ENCODE assay signal across 8 cellular contexts in genomic region chr2:86563650-86564061, GRCh38. TPM values are rescaled to one million over a fixed set of nuclear protein-coding genes. Genes with fewer than 3 reads are reported as not detected.
DNase-seq lines count a peak whose midpoint lies in the region; ATAC-seq and TF ChIP-seq lines count a peak whose summit lies in the region.

No MANE protein-coding gene starts in this region.

- H3K36me3 Mint-ChIP-seq in stimulated activated naive CD8-positive, alpha-beta T cell treated with anti-CD3 and anti-CD28 coated beads, Interleukin-15, Interleukin-2, amounts not matched to agents 100 ng/mL and 50 ng/mL, for 24 hours (ENCODE audit: low read depth), result peaks cover 8% of the 10 kb centered on the region

- no peaks in the 10 kb centered on the region for H3K36me3 ChIP-seq in brain microvascular endothelial cell (replicated peaks)
- H3K36me3 ChIP-seq in aorta (ENCODE audit: control insufficient read depth in 1 of 2, insufficient read depth in 2 of 2, low read length in 1 of 2), result peaks cover 1 to 2% of the 10 kb centered on the region in 2 donors

- H3K27ac Mint-ChIP-seq in stimulated activated naive CD8-positive, alpha-beta T cell treated with anti-CD3 and anti-CD28 coated beads, Interleukin-15, Interleukin-2, amounts not matched to agents 100 ng/mL and 50 ng/mL, for 24 hours, result peak overlapping the region; percentile 97

- H3K27me3 Mint-ChIP-seq in stimulated activated naive CD8-positive, alpha-beta T cell treated with anti-CD3 and anti-CD28 coated beads, Interleukin-15, Interleukin-2, amounts not matched to agents 100 ng/mL and 50 ng/mL, for 24 hours, result peaks cover 4% of the 10 kb centered on the region

- no peaks in the 10 kb centered on the region for H3K9me3 Mint-ChIP-seq in stimulated activated naive CD8-positive, alpha-beta T cell treated with anti-CD3 and anti-CD28 coated beads, Interleukin-15, Interleukin-2, amounts not matched to agents 100 ng/mL and 50 ng/mL, for 24 hours

- DNase-seq in stimulated activated naive CD8-positive, alpha-beta T cell treated with anti-CD3 and anti-CD28 coated beads, Interleukin-15, Interleukin-2, amounts not matched to agents 100 U/mL and 50 U/mL, for 24 hours, result no peak
- no peak for DNase-seq in brain microvascular endothelial cell
- DNase-seq in aorta, result no peak
- DNase-seq in NCI-H2029 treated with DMSO at 0.1 percent for 48 hours (lab: John Stamatoyannopoulos, UW), result no peak
- DNase-seq in NOMO-1 (lab: John Stamatoyannopoulos, UW; ENCODE audit: unreplicated experiment in 2 of 2), result no peak
- no peak for DNase-seq in glomerular visceral epithelial cell (ENCODE audit: extremely low spot score)

- H3K4me1 ChIP-seq in mononuclear cell (ENCODE audit: insufficient read depth, low read length) (peaks cover 32% of the 10 kb centered on the region), aorta (ENCODE audit: control insufficient read depth in 1 of 2, insufficient read depth in 2 of 2, low read length in 2 of 2) (peaks cover 0 to 6% of the 10 kb centered on the region in 2 donors)

- peak overlapping the region; percentile 94 for H3K4me3 Mint-ChIP-seq in stimulated activated naive CD8-positive, alpha-beta T cell treated with anti-CD3 and anti-CD28 coated beads, Interleukin-15, Interleukin-2, amounts not matched to agents 100 ng/mL and 50 ng/mL, for 24 hours

- in situ Hi-C loops in brain microvascular endothelial cell (cut with HindIII; ENCODE audit: low pct_ligation_motif_present, low sequenced_read_pairs), result no loop called here

- intact Hi-C loops in aorta (cut with DNase I), result loop anchor here in 1 of 2 donors (1.0 to 10.0 kb wide), 3 partner anchors 60 to 339 kb away; partner anchors contain the start of genes KDM3A and RNF103

- 70 to 71% methylated on average over 13 of the region's 13 CpGs for WGBS in aorta, 2 donors

- peak overlapping the region; percentile 74 for H3K4me3 ChIP-seq in brain microvascular endothelial cell (ENCODE audit: low read depth, low read length)
- H3K4me3 ChIP-seq in mononuclear cell (ENCODE audit: low read length), result peak overlapping the region; percentile 95
- no peak overlapping the region for H3K4me3 ChIP-seq in aorta (ENCODE audit: low read length in 2 of 2)

- H3K4me1 Mint-ChIP-seq in stimulated activated naive CD8-positive, alpha-beta T cell treated with anti-CD3 and anti-CD28 coated beads, Interleukin-15, Interleukin-2, amounts not matched to agents 100 ng/mL and 50 ng/mL, for 24 hours (ENCODE audit: low read depth), result peaks cover 32% of the 10 kb centered on the region

- H3K9me3 ChIP-seq in mononuclear cell (ENCODE audit: low read depth, low read length) (no peaks in the 10 kb centered on the region), aorta (ENCODE audit: control insufficient read depth, low read length) (no peaks in the 10 kb centered on the region)

- H3K27ac ChIP-seq in brain microvascular endothelial cell (peak overlapping the region; percentile 98), aorta (ENCODE audit: low read depth in 1 of 2, low read length in 2 of 2) (peak overlapping the region in 1 of 2 donors; percentile 25)

- ATAC-seq in stimulated activated naive CD8-positive, alpha-beta T cell treated with anti-CD3 and anti-CD28 coated beads, Interleukin-15, Interleukin-2, amounts not matched to agents 100 U/mL and 50 U/mL, for 24 hours, result no peak
- peak; percentile 4 for ATAC-seq in aorta (ENCODE audit: low FRiP score)

- H3K27me3 ChIP-seq in brain microvascular endothelial cell (replicated peaks) (no peaks in the 10 kb centered on the region), mononuclear cell (ENCODE audit: insufficient read depth, low read length) (no peaks in the 10 kb centered on the region), aorta (ENCODE audit: control insufficient read depth in 1 of 2, insufficient read depth in 2 of 2, low read length in 1 of 2) (no peaks in the 10 kb centered on the region)

- TF ChIP-seq CTCF in brain microvascular endothelial cell (IDR thresholded peaks at IDR 0.05; ENCODE audit: low read depth, low read length, missing control alignments), result no peak

RNA-seq across cellular contexts. Expression of gene CHMP3, which starts 0.4 kb away (rescaled TPM):
- total RNA-seq in mononuclear cell, result 57.7 TPM
- total RNA-seq in aorta, result 100 to 1,000 TPM; 137 to 154 TPM
- 100 to 1,000 TPM in 1 of 2 donors, 10 to 100 TPM in 1; 92.7 to 202 TPM for polyA plus RNA-seq in aorta

Comparison
In these comparisons a context has a peak if more than half of its experiments do, and no peak if none do; other contexts are left out.
1. H3K4me3 ChIP-seq: peak in brain microvascular endothelial cell (single experiment) and mononuclear cell (single experiment); none in aorta (0 of 2).